Comparison of ENCODE assay signal across 24 cellular contexts in genomic region chr2:233817995-233818638, GRCh38. TPM values are rescaled to one million over a fixed set of nuclear protein-coding genes. Genes with fewer than 3 reads are reported as not detected.
A peak's percentile ranks its signal among the peaks of the same experiment; 100 is the strongest.
DNase-seq lines count a peak whose midpoint lies in the region; ATAC-seq, FAIRE-seq and TF ChIP-seq lines count a peak whose summit lies in the region.
"Had no signal": no experiment of that assay in that cellular context is flagged by ENCODE, and none has a peak within 500 bp of the region (broad histone marks: within the 10 kb centered on the region; RNA-seq: fewer than 3 reads in every experiment).

No MANE protein-coding gene starts in this region.

- FAIRE-seq in A549 (lab: Jason Lieb, UNC): no peak
- FAIRE-seq: GM12891, urothelium cell line had no signal

- TF ChIP-seq RAD21 in A549 (conservative IDR thresholded peaks at IDR 0.05 in 1 of 2, IDR thresholded peaks at IDR 0.05 in 1 of 2): no peak

- no peak overlapping the region for H3K4me2 ChIP-seq in A549
- H3K4me2 ChIP-seq: hepatocyte had no signal

- TF ChIP-seq EP300 in A549 (IDR thresholded peaks at IDR 0.05): no peak

- no peaks in the 10 kb centered on the region for H3K9me3 ChIP-seq in A549
- H3K9me3 ChIP-seq: lower lobe of right lung had no signal

- no peak overlapping the region for H3K4me3 ChIP-seq in A549
- H3K4me3 ChIP-seq in H7 (ENCODE audit: insufficient read depth, low read depth, low read length): no peak overlapping the region
- H3K4me3 ChIP-seq: hepatocyte, lower lobe of right lung had no signal

- peak overlapping the region; percentile 51 to 81; a peak in 5 of 6 replicates for H3K27ac ChIP-seq in A549
- H3K27ac ChIP-seq: hepatocyte, lower lobe of right lung had no signal

- TF ChIP-seq CTCF in A549 (IDR thresholded peaks at IDR 0.05) (no peak), endothelial cell (IDR thresholded peaks at IDR 0.05; ENCODE audit: unreplicated experiment) (no peak), progenitor cell of endocrine pancreas (IDR thresholded peaks at IDR 0.05; ENCODE audit: unreplicated experiment) (no peak)

- H3K27me3 Mint-ChIP-seq in endothelial cell (ENCODE audit: unreplicated experiment): peaks cover 4% of the 10 kb centered on the region
- no peaks in the 10 kb centered on the region for H3K27me3 Mint-ChIP-seq in progenitor cell of endocrine pancreas

- no peak overlapping the region for H3K4me3 Mint-ChIP-seq in endothelial cell (ENCODE audit: unreplicated experiment)
- no peak overlapping the region for H3K4me3 Mint-ChIP-seq in progenitor cell of endocrine pancreas (ENCODE audit: low read depth)
- H3K4me3 Mint-ChIP-seq: activated naive CD8-positive, alpha-beta T cell; immature natural killer cell; WTC11 had no signal

- peaks cover 25% of the 10 kb centered on the region for H3K4me1 ChIP-seq in A549
- H3K4me1 ChIP-seq: lower lobe of right lung had no signal

- TF ChIP-seq POLR2A in A549 (IDR thresholded peaks at IDR 0.05; ENCODE audit: low read length): no peak

- POLR2A ChIA-PET in A549 (lab: Yijun Ruan, JAX): no interaction called here

- H3K36me3 Mint-ChIP-seq in endothelial cell (ENCODE audit: low read depth, unreplicated experiment) (no peaks in the 10 kb centered on the region), progenitor cell of endocrine pancreas (ENCODE audit: insufficient read depth) (no peaks in the 10 kb centered on the region)
- H3K36me3 Mint-ChIP-seq: activated naive CD8-positive, alpha-beta T cell; immature natural killer cell; WTC11 had no signal

- 88% methylated on average over 11 of the region's 11 CpGs for WGBS in A549 (ENCODE audit: missing lambda C conversion rate)

- H3K4me1 Mint-ChIP-seq in endothelial cell (ENCODE audit: unreplicated experiment) (peaks cover 3% of the 10 kb centered on the region), progenitor cell of endocrine pancreas (ENCODE audit: low read depth) (no peaks in the 10 kb centered on the region)
- H3K4me1 Mint-ChIP-seq: immature natural killer cell, WTC11 had no signal

- H3K27ac Mint-ChIP-seq in endothelial cell (ENCODE audit: unreplicated experiment) (peak overlapping the region; percentile 18), progenitor cell of endocrine pancreas (peak overlapping the region; percentile 38)
- H3K27ac Mint-ChIP-seq: activated naive CD8-positive, alpha-beta T cell; WTC11 had no signal

- no peaks in the 10 kb centered on the region for H3K36me3 ChIP-seq in H7 (replicated peaks; ENCODE audit: control insufficient read depth, insufficient read depth, low read length)
- H3K36me3 ChIP-seq: lower lobe of right lung had no signal

- no peaks in the 10 kb centered on the region for H3K27me3 ChIP-seq in H7 (ENCODE audit: control insufficient read depth, insufficient read depth, low read length)
- H3K27me3 ChIP-seq: hepatocyte had no signal

- no peak for DNase-seq in A549 (ENCODE audit: low read depth in 1 of 2, low spot score in 1 of 2)
- peak; percentile 41 for DNase-seq in H7
- no peak for DNase-seq in endothelial cell (ENCODE audit: low spot score)
- DNase-seq in progenitor cell of endocrine pancreas (ENCODE audit: low spot score, unreplicated experiment): no peak
- DNase-seq in NCI-H526 treated with DMSO at 0.1 percent for 48 hours (lab: John Stamatoyannopoulos, UW): no peak
- DNase-seq in occipital lobe (lab: John Stamatoyannopoulos, UW): no peak
- DNase-seq in OCI-M2 (lab: John Stamatoyannopoulos, UW; ENCODE audit: unreplicated experiment): no peak
- DNase-seq: DMS79; effector CD8-positive, alpha-beta T cell; foreskin melanocyte; immature natural killer cell; Kasumi-1; NCI-H187 treated with DMSO at 0.1 percent for 48 hours; NCI-H69; T-helper 9 cell had no signal

- CTCF ChIA-PET in A549 (lab: Yijun Ruan, JAX): interaction anchor here (1.1 to 1.2 kb wide), 2 partner anchors 14 to 15 kb away, joined by 3 read pairs; no protein-coding TSS in a partner anchor

- H3K9me3 Mint-ChIP-seq in endothelial cell (ENCODE audit: unreplicated experiment) (no peaks in the 10 kb centered on the region), progenitor cell of endocrine pancreas (ENCODE audit: low read depth) (no peaks in the 10 kb centered on the region)
- H3K9me3 Mint-ChIP-seq: immature natural killer cell had no signal

- ATAC-seq in A549: no peak
- ATAC-seq: esophagus mucosa, WTC11 had no signal

TF ChIP-seq in A549, 52 proteins besides CTCF, POLR2A, EP300 and RAD21:
- no peak for TF ChIP-seq NPAS2 (CRISPR knock-in tag; IDR thresholded peaks at IDR 0.05; ENCODE audit: borderline replicate concordance)
- no peak for TF ChIP-seq ZFP36 (IDR thresholded peaks at IDR 0.05; ENCODE audit: borderline replicate concordance, partially characterized antibody)
TF ChIP-seq in A549: peak in this region for 0.

RNA-seq across cellular contexts. Expression of gene HJURP, which starts 36.2 kb away (rescaled TPM):
- polyA plus RNA-seq in A549 (2011; rRNA removed): 111 and 119 TPM in 2 replicates
- polyA plus RNA-seq in A549 (2012; cell fraction: cytosol; rRNA removed): 118 and 128 TPM in 2 replicates
- polyA plus RNA-seq in A549 (2012; cell fraction: nucleus; rRNA removed): 310 and 320 TPM in 2 replicates
- 102 to 109 TPM (median 103 TPM) in 3 replicates for polyA plus RNA-seq in A549 (2017; fragmentation: RNase III; extraction: RNeasy Plus Mini Kit Qiagen cat#74134 plus additional on column Dnase treatment)
- polyA minus RNA-seq in A549 (2011; rRNA and poly(A)+ RNA removed): 230 and 268 TPM in 2 replicates
- total RNA-seq in H7 (2014; rRNA removed; shearing (Covaris generic)): 61.6 and 84.5 TPM in 2 replicates
- 11.4 TPM for total RNA-seq in endothelial cell (ENCODE audit: unreplicated experiment)
- 22.0 and 23.1 TPM in 2 replicates for total RNA-seq in progenitor cell of endocrine pancreas
- total RNA-seq in occipital lobe: 1.9 TPM

RNA-seq across cellular contexts. Expression of gene MROH2A, which starts 40.0 kb away (rescaled TPM):
- polyA plus RNA-seq in A549 (2011; rRNA removed): 0.63 and 0.71 TPM in 2 replicates
- polyA plus RNA-seq in A549 (2012; cell fraction: cytosol; rRNA removed): 0.25 and 0.26 TPM in 2 replicates
- polyA plus RNA-seq in A549 (2012; cell fraction: nucleus; rRNA removed): 0.30 and 0.58 TPM in 2 replicates
- 0.04 to 0.28 TPM (median 0.10 TPM) in 3 replicates for polyA plus RNA-seq in A549 (2017; fragmentation: RNase III; extraction: RNeasy Plus Mini Kit Qiagen cat#74134 plus additional on column Dnase treatment)
- polyA minus RNA-seq in A549 (2011; rRNA and poly(A)+ RNA removed): 0.54 TPM in 1 of 2 replicates, not detected in the other
- total RNA-seq in H7 (2014; rRNA removed; shearing (Covaris generic)): not detected in 2 replicates
- 0.31 TPM for total RNA-seq in endothelial cell (ENCODE audit: unreplicated experiment)
- not detected in 2 replicates for total RNA-seq in progenitor cell of endocrine pancreas
- total RNA-seq in occipital lobe: not detected
- total RNA-seq: cerebellum, hepatocyte, lower lobe of right lung, omental fat pad, WTC11 had no signal
- polyA plus RNA-seq: hepatocyte, immature natural killer cell had no signal

RNA-seq across cellular contexts. Expression of gene UGT1A1, which starts 58.0 kb away (rescaled TPM):
- polyA plus RNA-seq in A549 (2011; rRNA removed): 1.9 and 2.5 TPM in 2 replicates
- polyA plus RNA-seq in A549 (2012; cell fraction: cytosol; rRNA removed): 0.75 and 0.96 TPM in 2 replicates
- 0.64 and 0.89 TPM in 2 replicates for polyA plus RNA-seq in A549 (2012; cell fraction: nucleus; rRNA removed)
- 1.4 to 2.0 TPM (median 1.9 TPM) in 3 replicates for polyA plus RNA-seq in A549 (2017; fragmentation: RNase III; extraction: RNeasy Plus Mini Kit Qiagen cat#74134 plus additional on column Dnase treatment)
- polyA minus RNA-seq in A549 (2011; rRNA and poly(A)+ RNA removed): 3.4 and 3.5 TPM in 2 replicates
- total RNA-seq in H7 (2014; rRNA removed; shearing (Covaris generic)): not detected in 2 replicates
- not detected for total RNA-seq in endothelial cell (ENCODE audit: unreplicated experiment)
- not detected in 2 replicates for total RNA-seq in progenitor cell of endocrine pancreas
- not detected for total RNA-seq in occipital lobe
- total RNA-seq: cerebellum, omental fat pad, WTC11 had no signal
- polyA plus RNA-seq: immature natural killer cell had no signal
